11 cellular contexts compared by ENCODE assay signal in the genomic region with DNA sequence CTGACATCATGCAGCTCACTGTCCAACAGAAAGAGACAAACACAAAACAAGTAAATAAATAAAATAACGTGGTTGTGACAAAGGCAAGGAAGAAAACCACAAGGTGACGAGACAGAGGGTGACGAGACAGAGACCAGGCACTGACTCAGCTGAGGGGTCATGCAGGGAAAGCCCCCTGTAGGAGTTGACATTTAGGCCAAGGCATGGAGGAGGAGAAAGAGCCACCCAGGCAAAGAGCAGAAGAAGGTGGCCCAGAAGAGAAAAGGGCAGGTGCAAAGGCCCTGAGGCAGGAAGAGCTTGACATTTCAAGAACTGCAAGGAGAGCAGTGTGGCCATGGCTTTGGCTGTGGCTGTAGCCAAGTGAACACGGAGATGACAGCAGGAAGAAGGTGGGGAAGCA.
A peak's percentile ranks its signal among the peaks of the same experiment; 100 is the strongest.
DNase-seq lines count a peak whose midpoint lies in the region; ATAC-seq and TF ChIP-seq lines count a peak whose summit lies in the region.
"Had no signal": no experiment of that assay in that cellular context is flagged by ENCODE, and none has a peak within 500 bp of the region (broad histone marks: within the 10 kb centered on the region; RNA-seq: fewer than 3 reads in every experiment).

No MANE protein-coding gene starts in this region.

- H3K4me1 Mint-ChIP-seq in T-cell = peaks cover 75 to 86% (median 85%) of the 10 kb centered on the region in 3 donors

- ATAC-seq in T-cell (replicated peaks in 1 of 4) = no peak
- ATAC-seq in HG03378 (IDR thresholded peaks at IDR 0.05; ENCODE audit: unreplicated experiment) = no peak
- ATAC-seq: gastroesophageal sphincter had no signal

- peak overlapping the region in 2 of 3 donors; percentile 4 to 30 for H3K4me3 Mint-ChIP-seq in T-cell

- H3K27me3 Mint-ChIP-seq in T-cell = no peaks in the 10 kb centered on the region

- H3K36me3 Mint-ChIP-seq in T-cell = no peaks in the 10 kb centered on the region

- H3K4me3 ChIP-seq in GM12865 (ENCODE audit: low read depth, low read length) = no peak overlapping the region
- H3K4me3 ChIP-seq: adrenal gland, gastroesophageal sphincter, right atrium auricular region had no signal

- peak overlapping the region; percentile 73 to 90 for H3K27ac Mint-ChIP-seq in T-cell

- DNase-seq in GM12865 (ENCODE audit: low read depth) (peak; percentile 44), T-cell (peak in 2 of 34 experiments; percentile 36 to 37), RKO (ENCODE audit: low spot score) (no peak), 8988T (no peak)
- DNase-seq in activated gamma-delta T cell treated with anti-CD3 and anti-CD28 coated beads, Interleukin-2, amount 50 U/mL, for 16 hours (ENCODE audit: low read depth) = peak; percentile 62
- peak; percentile 53 for DNase-seq in stimulated activated CD8-positive, alpha-beta memory T cell treated with anti-CD3 and anti-CD28 coated beads, Interleukin-12 subunit alpha, Interleukin-12 subunit beta, amount 100 ng/mL, for 4 hours (ENCODE audit: low read depth)
- DNase-seq: adrenal gland, NCI-H2081 treated with DMSO at 0.1 percent for 48 hours had no signal

- CTCF ChIA-PET in T-cell (lab: Charles Lee) = interaction anchor here in 1 of 2 donors (0.5 to 0.7 kb wide), 2 partner anchors 70 kb away, joined by 3 to 4 read pairs; no protein-coding TSS in a partner anchor

- peaks cover 0 to 5% (median 0%) of the 10 kb centered on the region in 3 donors for H3K9me3 Mint-ChIP-seq in T-cell

- POLR2A ChIA-PET in T-cell (lab: Charles Lee) = no interaction called here

- TF ChIP-seq CTCF in GM12865 (IDR thresholded peaks at IDR 0.05; ENCODE audit: insufficient read depth, low read depth, low read length, missing control alignments) = no peak

Comparison
In these comparisons a context has a peak if more than half of its experiments do, and no peak if none do; other contexts are left out.
1. DNase-seq: peak in GM12865 (single experiment), activated gamma-delta T cell treated with anti-CD3 and anti-CD28 coated beads, Interleukin-2, amount 50 U/mL, for 16 hours (single experiment) and stimulated activated CD8-positive, alpha-beta memory T cell treated with anti-CD3 and anti-CD28 coated beads, Interleukin-12 subunit alpha, Interleukin-12 subunit beta, amount 100 ng/mL, for 4 hours (single experiment); none in RKO (single experiment) and 8988T (single experiment).